10 cellular contexts compared by ENCODE assay signal in genomic region chr2:98697651-98698337, GRCh38.
"Had no signal": no experiment of that assay in that cellular context is flagged by ENCODE, and none has a peak within 500 bp of the region (broad histone marks: within the 10 kb centered on the region; RNA-seq: fewer than 3 reads in every experiment).

No MANE protein-coding gene starts in this region.

- H3K36me3 ChIP-seq: tibial artery had no signal

- H3K36me3 Mint-ChIP-seq: brain had no signal

- H3K27ac ChIP-seq: tibial artery had no signal

- H3K27me3 Mint-ChIP-seq: activated CD4-positive, alpha-beta T cell treated with anti-CD3 and anti-CD28 coated beads, Interleukin-2, amount 10 ng/mL, durations not matched to agents 7 days and 5 days; activated naive CD8-positive, alpha-beta T cell treated with anti-CD3 and anti-CD28 coated beads, Interleukin-2, amount 50 U/mL, for 24 hours; progenitor cell of endocrine pancreas had no signal

- DNase-seq: activated CD4-positive, alpha-beta T cell treated with anti-CD3 and anti-CD28 coated beads, Interleukin-2, amount 10 ng/mL, durations not matched to agents 7 days and 5 days; activated CD8-positive, alpha-beta memory T cell treated with anti-CD3 and anti-CD28 coated beads, Interleukin-2, amount 50 U/mL, for 4 hours; activated gamma-delta T cell; activated naive CD8-positive, alpha-beta T cell treated with anti-CD3 and anti-CD28 coated beads, Interleukin-2, amount 50 U/mL, for 24 hours; activated T-cell treated with anti-CD3 and anti-CD28 coated beads, Interleukin-2, amount 50 U/mL, for 48 hours; anterior cingulate cortex; stimulated activated naive CD8-positive, alpha-beta T cell treated with anti-CD3 and anti-CD28 coated beads, Interleukin-15, Interleukin-2, amounts not matched to agents 100 U/mL and 50 U/mL, for 24 hours; tibial artery had no signal

- H3K4me3 Mint-ChIP-seq: activated CD4-positive, alpha-beta T cell treated with anti-CD3 and anti-CD28 coated beads, Interleukin-2, amount 10 ng/mL, durations not matched to agents 7 days and 5 days; activated naive CD8-positive, alpha-beta T cell treated with anti-CD3 and anti-CD28 coated beads, Interleukin-2, amount 50 U/mL, for 24 hours; brain had no signal

- H3K27me3 ChIP-seq: tibial artery had no signal

- H3K27ac Mint-ChIP-seq: activated CD4-positive, alpha-beta T cell treated with anti-CD3 and anti-CD28 coated beads, Interleukin-2, amount 10 ng/mL, durations not matched to agents 7 days and 5 days; activated naive CD8-positive, alpha-beta T cell treated with anti-CD3 and anti-CD28 coated beads, Interleukin-2, amount 50 U/mL, for 24 hours; brain; progenitor cell of endocrine pancreas had no signal

- ATAC-seq: activated naive CD8-positive, alpha-beta T cell treated with anti-CD3 and anti-CD28 coated beads, Interleukin-2, amount 50 U/mL, for 24 hours; stimulated activated naive CD8-positive, alpha-beta T cell treated with anti-CD3 and anti-CD28 coated beads, Interleukin-15, Interleukin-2, amounts not matched to agents 100 U/mL and 50 U/mL, for 24 hours had no signal

- H3K9me3 Mint-ChIP-seq: activated naive CD8-positive, alpha-beta T cell treated with anti-CD3 and anti-CD28 coated beads, Interleukin-2, amount 50 U/mL, for 24 hours had no signal

- H3K4me3 ChIP-seq: tibial artery had no signal

- H3K9me3 ChIP-seq: tibial artery had no signal
